7 cellular contexts compared by ENCODE assay signal in the genomic region with DNA sequence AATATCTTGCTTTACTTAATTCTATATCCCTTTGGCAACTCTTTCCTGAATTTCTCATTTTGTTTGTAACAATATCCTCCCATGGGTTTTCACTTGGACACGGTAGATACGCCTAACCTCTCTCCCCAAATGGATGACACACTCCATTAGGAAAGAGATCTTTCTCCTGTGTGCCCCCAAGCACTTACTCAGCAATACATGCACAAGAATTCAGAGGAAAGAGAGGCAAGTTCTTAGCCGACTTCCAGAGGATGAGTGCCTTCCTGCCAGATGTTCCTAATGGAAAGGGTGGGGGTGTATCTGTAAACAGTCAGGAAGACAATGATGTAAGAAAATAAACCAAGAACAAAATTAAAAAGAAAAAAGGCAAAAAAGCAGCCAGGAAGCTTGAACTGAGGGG.
"Had no signal": no experiment of that assay in that cellular context is flagged by ENCODE, and none has a peak within 500 bp of the region (broad histone marks: within the 10 kb centered on the region; RNA-seq: fewer than 3 reads in every experiment).

No MANE protein-coding gene starts in this region.

- DNase-seq: GM23248, GOT3, H7, IMR-90, KG1 had no signal

- ATAC-seq: HCT116, K562 had no signal
